ENCODE assay signal across 1 cellular context in the genomic region with DNA sequence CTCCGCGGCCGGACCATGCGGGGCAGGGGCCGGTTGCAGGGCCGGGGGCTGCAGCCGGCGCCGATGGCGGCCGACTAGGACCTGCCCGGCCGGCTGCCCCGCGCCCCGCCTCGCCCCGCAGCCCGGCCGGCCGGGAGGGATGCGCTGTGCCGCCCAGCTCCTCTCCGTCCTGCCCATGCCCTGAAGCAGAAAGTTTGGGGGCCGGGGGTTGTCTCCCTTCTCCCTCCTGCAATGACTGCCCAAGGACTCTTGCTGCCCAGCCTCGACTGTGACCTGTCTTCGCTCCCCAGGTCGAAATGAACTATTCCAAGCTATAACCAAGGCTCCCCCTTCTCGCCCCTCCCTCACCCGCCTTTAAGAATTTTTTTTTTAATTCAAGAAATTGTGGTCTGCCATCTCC.
A peak's percentile ranks its signal among the peaks of the same experiment; 100 is the strongest.
TF ChIP-seq lines count a peak whose summit lies in the region.

No MANE protein-coding gene starts in this region.

TF ChIP-seq in HEK293, 187 proteins besides CTCF, POLR2A, EP300 and RAD21 (continued from another document):
- TF ChIP-seq, protein P1, sequence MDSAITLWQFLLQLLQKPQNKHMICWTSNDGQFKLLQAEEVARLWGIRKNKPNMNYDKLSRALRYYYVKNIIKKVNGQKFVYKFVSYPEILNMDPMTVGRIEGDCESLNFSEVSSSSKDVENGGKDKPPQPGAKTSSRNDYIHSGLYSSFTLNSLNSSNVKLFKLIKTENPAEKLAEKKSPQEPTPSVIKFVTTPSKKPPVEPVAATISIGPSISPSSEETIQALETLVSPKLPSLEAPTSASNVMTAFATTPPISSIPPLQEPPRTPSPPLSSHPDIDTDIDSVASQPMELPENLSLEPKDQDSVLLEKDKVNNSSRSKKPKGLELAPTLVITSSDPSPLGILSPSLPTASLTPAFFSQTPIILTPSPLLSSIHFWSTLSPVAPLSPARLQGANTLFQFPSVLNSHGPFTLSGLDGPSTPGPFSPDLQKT (IDR thresholded peaks at IDR 0.05; ENCODE audit: borderline replicate concordance, low read depth, low read length), result no peak
- TF ChIP-seq ZNF544 (tag by site-specific recombination; IDR thresholded peaks at IDR 0.05) (no peak), ZNF791 (tag by site-specific recombination; IDR thresholded peaks at IDR 0.05) (no peak), EGR2 (tag by site-specific recombination; IDR thresholded peaks at IDR 0.05; ENCODE audit: low read depth) (no peak), GFI1B (tag by site-specific recombination; IDR thresholded peaks at IDR 0.05) (no peak), ZNF404 (tag by site-specific recombination; IDR thresholded peaks at IDR 0.05) (no peak), ZNF776 (tag by site-specific recombination; IDR thresholded peaks at IDR 0.05; ENCODE audit: borderline replicate concordance) (no peak), ZNF571 (tag by site-specific recombination; IDR thresholded peaks at IDR 0.05) (no peak), ZNF146 (tag by site-specific recombination; IDR thresholded peaks at IDR 0.05) (no peak)
- TF ChIP-seq, protein P2, sequence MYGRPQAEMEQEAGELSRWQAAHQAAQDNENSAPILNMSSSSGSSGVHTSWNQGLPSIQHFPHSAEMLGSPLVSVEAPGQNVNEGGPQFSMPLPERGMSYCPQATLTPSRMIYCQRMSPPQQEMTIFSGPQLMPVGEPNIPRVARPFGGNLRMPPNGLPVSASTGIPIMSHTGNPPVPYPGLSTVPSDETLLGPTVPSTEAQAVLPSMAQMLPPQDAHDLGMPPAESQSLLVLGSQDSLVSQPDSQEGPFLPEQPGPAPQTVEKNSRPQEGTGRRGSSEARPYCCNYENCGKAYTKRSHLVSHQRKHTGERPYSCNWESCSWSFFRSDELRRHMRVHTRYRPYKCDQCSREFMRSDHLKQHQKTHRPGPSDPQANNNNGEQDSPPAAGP (tag by site-specific recombination; IDR thresholded peaks at IDR 0.05), result no peak
- TF ChIP-seq, protein P3, sequence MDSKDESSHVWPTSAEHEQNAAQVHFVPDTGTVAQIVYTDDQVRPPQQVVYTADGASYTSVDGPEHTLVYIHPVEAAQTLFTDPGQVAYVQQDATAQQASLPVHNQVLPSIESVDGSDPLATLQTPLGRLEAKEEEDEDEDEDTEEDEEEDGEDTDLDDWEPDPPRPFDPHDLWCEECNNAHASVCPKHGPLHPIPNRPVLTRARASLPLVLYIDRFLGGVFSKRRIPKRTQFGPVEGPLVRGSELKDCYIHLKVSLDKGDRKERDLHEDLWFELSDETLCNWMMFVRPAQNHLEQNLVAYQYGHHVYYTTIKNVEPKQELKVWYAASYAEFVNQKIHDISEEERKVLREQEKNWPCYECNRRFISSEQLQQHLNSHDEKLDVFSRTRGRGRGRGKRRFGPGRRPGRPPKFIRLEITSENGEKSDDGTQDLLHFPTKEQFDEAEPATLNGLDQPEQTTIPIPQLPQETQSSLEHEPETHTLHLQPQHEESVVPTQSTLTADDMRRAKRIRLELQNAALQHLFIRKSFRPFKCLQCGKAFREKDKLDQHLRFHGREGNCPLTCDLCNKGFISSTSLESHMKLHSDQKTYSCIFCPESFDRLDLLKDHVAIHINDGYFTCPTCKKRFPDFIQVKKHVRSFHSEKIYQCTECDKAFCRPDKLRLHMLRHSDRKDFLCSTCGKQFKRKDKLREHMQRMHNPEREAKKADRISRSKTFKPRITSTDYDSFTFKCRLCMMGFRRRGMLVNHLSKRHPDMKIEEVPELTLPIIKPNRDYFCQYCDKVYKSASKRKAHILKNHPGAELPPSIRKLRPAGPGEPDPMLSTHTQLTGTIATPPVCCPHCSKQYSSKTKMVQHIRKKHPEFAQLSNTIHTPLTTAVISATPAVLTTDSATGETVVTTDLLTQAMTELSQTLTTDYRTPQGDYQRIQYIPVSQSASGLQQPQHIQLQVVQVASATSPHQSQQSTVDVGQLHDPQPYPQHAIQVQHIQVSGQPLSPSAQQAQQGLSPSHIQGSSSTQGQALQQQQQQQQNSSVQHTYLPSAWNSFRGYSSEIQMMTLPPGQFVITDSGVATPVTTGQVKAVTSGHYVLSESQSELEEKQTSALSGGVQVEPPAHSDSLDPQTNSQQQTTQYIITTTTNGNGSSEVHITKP (tag by site-specific recombination; IDR thresholded peaks at IDR 0.05), result peak; percentile 4
